ENCODE assay signal across 8 cellular contexts in genomic region chr16:12340151-12340733, GRCh38.
A peak's percentile ranks its signal among the peaks of the same experiment; 100 is the strongest.
DNase-seq lines count a peak whose midpoint lies in the region; ATAC-seq and TF ChIP-seq lines count a peak whose summit lies in the region.

No MANE protein-coding gene starts in this region.

- H3K9me3 Mint-ChIP-seq in activated CD4-positive, alpha-beta T cell treated with anti-CD3 and anti-CD28 coated beads for 36 hours (ENCODE audit: low read depth), result no peaks in the 10 kb centered on the region
- H3K9me3 Mint-ChIP-seq in activated T-helper 17 cell treated with anti-CD3 and anti-CD28 coated beads, Interleukin-2, amount 50 U/mL, for 72 hours, result no peaks in the 10 kb centered on the region

- H3K27me3 Mint-ChIP-seq in activated CD4-positive, alpha-beta T cell treated with anti-CD3 and anti-CD28 coated beads for 36 hours, result no peaks in the 10 kb centered on the region
- no peaks in the 10 kb centered on the region for H3K27me3 Mint-ChIP-seq in activated T-helper 17 cell treated with anti-CD3 and anti-CD28 coated beads, Interleukin-2, amount 50 U/mL, for 72 hours

- POLR2A ChIA-PET in activated CD4-positive, alpha-beta T cell treated with anti-CD3 and anti-CD28 coated beads for 36 hours (lab: Charles Lee), result no interaction called here

- H3K9me3 ChIP-seq in adrenal gland (replicated peaks in 1 of 3), result no peaks in the 10 kb centered on the region
- H3K9me3 ChIP-seq in left lung, result no peaks in the 10 kb centered on the region

- CTCF ChIA-PET in activated CD4-positive, alpha-beta T cell treated with anti-CD3 and anti-CD28 coated beads for 36 hours (lab: Charles Lee), result interaction anchor here (0.7 to 1.0 kb wide), 2 partner anchors 66 to 973 kb away, joined by 3 read pairs; no protein-coding TSS in a partner anchor

- no peak for ATAC-seq in activated CD4-positive, alpha-beta T cell treated with anti-CD3 and anti-CD28 coated beads for 36 hours
- ATAC-seq in left lung (peak; percentile 78), HG03039 (IDR thresholded peaks at IDR 0.05; ENCODE audit: unreplicated experiment) (no peak), GM19351 (IDR thresholded peaks at IDR 0.05; ENCODE audit: unreplicated experiment) (no peak)
- no peak for ATAC-seq in activated T-helper 17 cell treated with anti-CD3 and anti-CD28 coated beads, Interleukin-2, amount 50 U/mL, for 72 hours (replicated peaks)

- H3K4me1 ChIP-seq in adrenal gland (replicated peaks in 1 of 2) (no peaks in the 10 kb centered on the region), left lung (no peaks in the 10 kb centered on the region)

- H3K36me3 Mint-ChIP-seq in activated CD4-positive, alpha-beta T cell treated with anti-CD3 and anti-CD28 coated beads for 36 hours (ENCODE audit: low read depth), result no peaks in the 10 kb centered on the region
- no peaks in the 10 kb centered on the region for H3K36me3 Mint-ChIP-seq in activated T-helper 17 cell treated with anti-CD3 and anti-CD28 coated beads, Interleukin-2, amount 50 U/mL, for 72 hours (ENCODE audit: low read depth)

- H3K4me1 Mint-ChIP-seq in activated CD4-positive, alpha-beta T cell treated with anti-CD3 and anti-CD28 coated beads for 36 hours, result peaks cover 4% of the 10 kb centered on the region
- no peaks in the 10 kb centered on the region for H3K4me1 Mint-ChIP-seq in activated T-helper 17 cell treated with anti-CD3 and anti-CD28 coated beads, Interleukin-2, amount 50 U/mL, for 72 hours

- no peak overlapping the region for H3K27ac ChIP-seq in adrenal gland
- H3K27ac ChIP-seq in left lung, result no peak overlapping the region

- 36 to 51% (median 41%) methylated on average over 7 of the region's 7 CpGs for WGBS in adrenal gland, 4 donors

- no peaks in the 10 kb centered on the region for H3K27me3 ChIP-seq in adrenal gland
- no peaks in the 10 kb centered on the region for H3K27me3 ChIP-seq in left lung

- TF ChIP-seq POLR2A in adrenal gland (IDR thresholded peaks at IDR 0.05), result no peak

- H3K4me3 ChIP-seq in adrenal gland (no peak overlapping the region), left lung (no peak overlapping the region)

- no peak overlapping the region for H3K4me3 Mint-ChIP-seq in activated CD4-positive, alpha-beta T cell treated with anti-CD3 and anti-CD28 coated beads for 36 hours
- no peak overlapping the region for H3K4me3 Mint-ChIP-seq in activated T-helper 17 cell treated with anti-CD3 and anti-CD28 coated beads, Interleukin-2, amount 50 U/mL, for 72 hours

- TF ChIP-seq CTCF in adrenal gland (IDR thresholded peaks at IDR 0.05) (peak; percentile 14 to 47 (median 36)), left lung (IDR thresholded peaks at IDR 0.05) (peak; percentile 19 to 27)

- intact Hi-C loops in activated CD4-positive, alpha-beta T cell treated with anti-CD3 and anti-CD28 coated beads for 36 hours (cut with DNase I, micrococcal nuclease), result loop anchor here in 1 of 2 experiments (2.0 kb wide), 1 partner anchor 479 kb away; no protein-coding TSS in a partner anchor
- intact Hi-C loops in adrenal gland (cut with DNase I), result loop anchor here in 1 of 2 donors (10.0 kb wide), 1 partner anchor 485 kb away; no protein-coding TSS in a partner anchor
- intact Hi-C loops in left lung (cut with DNase I), result no loop called here

- H3K27ac Mint-ChIP-seq in activated CD4-positive, alpha-beta T cell treated with anti-CD3 and anti-CD28 coated beads for 36 hours, result no peak overlapping the region
- no peak overlapping the region for H3K27ac Mint-ChIP-seq in activated T-helper 17 cell treated with anti-CD3 and anti-CD28 coated beads, Interleukin-2, amount 50 U/mL, for 72 hours

- H3K36me3 ChIP-seq in adrenal gland (replicated peaks in 1 of 2) (no peaks in the 10 kb centered on the region), left lung (no peaks in the 10 kb centered on the region)

- DNase-seq in activated CD4-positive, alpha-beta T cell treated with anti-CD3 and anti-CD28 coated beads for 36 hours, result peak; percentile 58
- DNase-seq in activated CD4-positive, alpha-beta T cell treated with anti-CD3 and anti-CD28 coated beads, Interleukin-2, amount 50 U/mL, for 4 hours, result no peak
- DNase-seq in NCI-H2029 treated with DMSO at 0.1 percent for 48 hours (lab: John Stamatoyannopoulos, UW) (peak; percentile 55), adrenal gland (peak in 3 of 7 donors; percentile 19 to 63 (median 34)), left lung (no peak)

Comparison
In these comparisons a context has a peak if more than half of its experiments do, and no peak if none do; other contexts are left out.
1. DNase-seq: peak in activated CD4-positive, alpha-beta T cell treated with anti-CD3 and anti-CD28 coated beads for 36 hours (single experiment) and NCI-H2029 treated with DMSO at 0.1 percent for 48 hours (single experiment); none in activated CD4-positive, alpha-beta T cell treated with anti-CD3 and anti-CD28 coated beads, Interleukin-2, amount 50 U/mL, for 4 hours (0 of 2) and left lung (0 of 2).